10 cellular contexts compared by ENCODE assay signal in genomic region chr14:68401855-68402254, GRCh38.
DNase-seq lines count a peak whose midpoint lies in the region; ATAC-seq and TF ChIP-seq lines count a peak whose summit lies in the region.
"Had no signal": no experiment of that assay in that cellular context is flagged by ENCODE, and none has a peak within 500 bp of the region (broad histone marks: within the 10 kb centered on the region; RNA-seq: fewer than 3 reads in every experiment).

No MANE protein-coding gene starts in this region.

- H3K9me3 Mint-ChIP-seq in memory B cell = no peaks in the 10 kb centered on the region
- H3K9me3 Mint-ChIP-seq in T-helper 2 cell treated with Interferon-gamma antibody and Interleukin-4, amounts not matched to agents 5 μg/mL and 100 μg/mL, for 36 hours = no peaks in the 10 kb centered on the region

- peaks cover 57% of the 10 kb centered on the region for H3K4me1 Mint-ChIP-seq in memory B cell
- peaks cover 8% of the 10 kb centered on the region for H3K4me1 Mint-ChIP-seq in T-helper 2 cell treated with Interferon-gamma antibody and Interleukin-4, amounts not matched to agents 5 μg/mL and 100 μg/mL, for 36 hours (ENCODE audit: low read depth)

- no peak for TF ChIP-seq POLR2A in transverse colon (IDR thresholded peaks at IDR 0.05)
- no peak for TF ChIP-seq POLR2A in esophagus squamous epithelium (IDR thresholded peaks at IDR 0.05)

- H3K36me3 ChIP-seq in transverse colon (no peaks in the 10 kb centered on the region), esophagus squamous epithelium (no peaks in the 10 kb centered on the region)

- H3K27me3 Mint-ChIP-seq in memory B cell = no peaks in the 10 kb centered on the region
- no peaks in the 10 kb centered on the region for H3K27me3 Mint-ChIP-seq in T-helper 2 cell treated with Interferon-gamma antibody and Interleukin-4, amounts not matched to agents 5 μg/mL and 100 μg/mL, for 36 hours (ENCODE audit: low read depth)

- H3K4me3 Mint-ChIP-seq in memory B cell = no peak overlapping the region
- no peak overlapping the region for H3K4me3 Mint-ChIP-seq in T-helper 2 cell treated with Interferon-gamma antibody and Interleukin-4, amounts not matched to agents 5 μg/mL and 100 μg/mL, for 36 hours

- in situ Hi-C loops in transverse colon (cut with MboI; ENCODE audit: low pct_ligation_motif_present in 1 of 4, low pct_unique_long_range_greater_than_20kb in 1 of 4, low sequenced_read_pairs in 3 of 4) = no loop called here

- no peak for DNase-seq in memory B cell (ENCODE audit: low spot score in 2 of 2)
- DNase-seq in transverse colon = no peak
- DNase-seq in esophagus squamous epithelium (lab: John Stamatoyannopoulos, UW) = no peak
- DNase-seq in T-helper 2 cell treated with Interferon-gamma antibody and Interleukin-4, amounts not matched to agents 5 μg/mL and 100 μg/mL, for 36 hours (ENCODE audit: low spot score) = no peak
- no peak for DNase-seq in SIG-M5 treated with dmso at 0.1 percent for 504 hours (lab: John Stamatoyannopoulos, UW; ENCODE audit: unreplicated experiment)
- DNase-seq: NCI-H2029 treated with DMSO at 0.1 percent for 48 hours had no signal

- no peaks in the 10 kb centered on the region for H3K27me3 ChIP-seq in transverse colon
- H3K27me3 ChIP-seq in esophagus squamous epithelium = no peaks in the 10 kb centered on the region

- peaks cover 5 to 53% (median 20%) of the 10 kb centered on the region in 4 donors for H3K4me1 ChIP-seq in transverse colon
- H3K4me1 ChIP-seq in esophagus squamous epithelium = peaks cover 19 to 84% (median 49%) of the 10 kb centered on the region in 3 donors

- ATAC-seq in GM18861 (IDR thresholded peaks at IDR 0.05; ENCODE audit: unreplicated experiment) (peak; percentile 57), GM21737 (IDR thresholded peaks at IDR 0.05; ENCODE audit: unreplicated experiment) (peak; percentile 76), HG03521 (IDR thresholded peaks at IDR 0.05; ENCODE audit: unreplicated experiment) (peak; percentile 65), memory B cell (ENCODE audit: low read depth) (peak; percentile 66)

- peak overlapping the region; percentile 92 for H3K27ac Mint-ChIP-seq in memory B cell
- H3K27ac Mint-ChIP-seq in T-helper 2 cell treated with Interferon-gamma antibody and Interleukin-4, amounts not matched to agents 5 μg/mL and 100 μg/mL, for 36 hours = no peak overlapping the region

- no peak for TF ChIP-seq CTCF in transverse colon (IDR thresholded peaks at IDR 0.05)
- no peak for TF ChIP-seq CTCF in esophagus squamous epithelium (IDR thresholded peaks at IDR 0.05)

- H3K9me3 ChIP-seq in transverse colon (no peaks in the 10 kb centered on the region), esophagus squamous epithelium (no peaks in the 10 kb centered on the region)

- no peak overlapping the region for H3K4me3 ChIP-seq in transverse colon
- no peak overlapping the region for H3K4me3 ChIP-seq in esophagus squamous epithelium
- H3K4me3 ChIP-seq: coronary artery had no signal

- no peaks in the 10 kb centered on the region for H3K36me3 Mint-ChIP-seq in memory B cell
- H3K36me3 Mint-ChIP-seq in T-helper 2 cell treated with Interferon-gamma antibody and Interleukin-4, amounts not matched to agents 5 μg/mL and 100 μg/mL, for 36 hours (ENCODE audit: low read depth) = no peaks in the 10 kb centered on the region

- TF ChIP-seq EP300 in transverse colon (IDR thresholded peaks at IDR 0.05; ENCODE audit: low read depth) = no peak

- no peak overlapping the region for H3K27ac ChIP-seq in transverse colon
- H3K27ac ChIP-seq in esophagus squamous epithelium = peak overlapping the region in 2 of 4 donors; percentile 1 to 30

- intact Hi-C loops in transverse colon (cut with DNase I; ENCODE audit: low total_unique reads) (no loop called here), esophagus squamous epithelium (cut with DNase I) (no loop called here)

- 65 to 68% methylated on average over 3 to 4 of the region's 4 CpGs for WGBS in transverse colon (ENCODE audit: low coverage in 1 of 2), 2 donors
- 55 to 80% methylated on average over 4 of the region's 4 CpGs for WGBS in esophagus squamous epithelium, 2 donors
